ENCODE assay signal across 23 cellular contexts in genomic region chr2:189234991-189235390, GRCh38. TPM values are rescaled to one million over a fixed set of nuclear protein-coding genes. Genes with fewer than 3 reads are reported as not detected.
DNase-seq lines count a peak whose midpoint lies in the region; ATAC-seq, FAIRE-seq and TF ChIP-seq lines count a peak whose summit lies in the region.
"Had no signal": no experiment of that assay in that cellular context is flagged by ENCODE, and none has a peak within 500 bp of the region (broad histone marks: within the 10 kb centered on the region; RNA-seq: fewer than 3 reads in every experiment).

No MANE protein-coding gene starts in this region.

- H3K9me3 ChIP-seq in pancreas (no peaks in the 10 kb centered on the region), T-helper 17 cell (ENCODE audit: control insufficient read depth, low read length, poor library complexity, severe bottlenecking) (no peaks in the 10 kb centered on the region)

- DNase-seq in AG20443 (ENCODE audit: low spot score) (peak; percentile 18), HFFc6 (peak; percentile 13), pancreas (no peak), T-helper 17 cell (no peak), HK-2 (ENCODE audit: unreplicated experiment) (no peak)
- DNase-seq in activated T-cell treated with anti-CD3 and anti-CD28 coated beads, Interleukin-2, amount 50 U/mL, for 4 hours: no peak
- DNase-seq in activated CD8-positive, alpha-beta memory T cell treated with anti-CD3 and anti-CD28 coated beads, Interleukin-2, amount 50 U/mL, for 4 hours: no peak
- DNase-seq: ACHN, COR-L47, DMS 273 treated with DMSO at 0.1 percent for 48 hours, DND-41, GF-D8, KBM-7, MV-4-11, NCI-H1694 treated with DMSO at 0.1 percent for 48 hours, NCI-H2107, NCI-H2227 treated with DMSO at 0.1 percent for 48 hours, NCI-H510A treated with DMSO at 0.1 percent for 48 hours, NCI-H774, Right ventricle myocardium superior had no signal

- H3K27ac ChIP-seq in pancreas: no peak overlapping the region
- H3K27ac ChIP-seq: SK-N-MC had no signal

- TF ChIP-seq CTCF in HFFc6 (IDR thresholded peaks at IDR 0.05): no peak
- no peak for TF ChIP-seq CTCF in pancreas (IDR thresholded peaks at IDR 0.05)

- H3K36me3 ChIP-seq in pancreas: no peaks in the 10 kb centered on the region

- H3K4me3 ChIP-seq in pancreas: no peak overlapping the region
- H3K4me3 ChIP-seq: SK-N-MC had no signal

- H3K9me3 Mint-ChIP-seq in HFFc6: no peaks in the 10 kb centered on the region
- no peaks in the 10 kb centered on the region for H3K9me3 Mint-ChIP-seq in activated T-cell treated with anti-CD3 and anti-CD28 coated beads, Interleukin-2, amount 50 U/mL, for 4 hours

- H3K36me3 Mint-ChIP-seq in HFFc6 (ENCODE audit: low read depth) (no peaks in the 10 kb centered on the region), T-helper 17 cell (ENCODE audit: low read depth) (no peaks in the 10 kb centered on the region)
- peaks cover 2% of the 10 kb centered on the region for H3K36me3 Mint-ChIP-seq in activated T-cell treated with anti-CD3 and anti-CD28 coated beads, Interleukin-2, amount 50 U/mL, for 4 hours (ENCODE audit: insufficient read depth)

- no peak for ATAC-seq in pancreas
- no peak for ATAC-seq in T-helper 17 cell
- ATAC-seq in activated T-cell treated with anti-CD3 and anti-CD28 coated beads, Interleukin-2, amount 50 U/mL, for 4 hours: no peak
- ATAC-seq: HCT116 had no signal

- no peaks in the 10 kb centered on the region for H3K27me3 ChIP-seq in pancreas

- H3K4me1 Mint-ChIP-seq in HFFc6 (ENCODE audit: low read depth) (peaks cover 49% of the 10 kb centered on the region), T-helper 17 cell (peaks cover 2% of the 10 kb centered on the region)
- H3K4me1 Mint-ChIP-seq in activated T-cell treated with anti-CD3 and anti-CD28 coated beads, Interleukin-2, amount 50 U/mL, for 4 hours (ENCODE audit: low read depth): peaks cover 7% of the 10 kb centered on the region

- FAIRE-seq in endometrium (lab: Jason Lieb, UNC) (peak; percentile 77), pancreas (lab: Jason Lieb, UNC) (peak; percentile 72)

- no peak overlapping the region for H3K4me3 Mint-ChIP-seq in HFFc6
- H3K4me3 Mint-ChIP-seq in T-helper 17 cell: no peak overlapping the region
- H3K4me3 Mint-ChIP-seq in activated T-cell treated with anti-CD3 and anti-CD28 coated beads, Interleukin-2, amount 50 U/mL, for 4 hours: no peak overlapping the region

- no peaks in the 10 kb centered on the region for H3K4me1 ChIP-seq in pancreas

- H3K27me3 Mint-ChIP-seq in HFFc6 (ENCODE audit: insufficient read depth): peaks cover 2% of the 10 kb centered on the region; the same call in 1 of the 2 replicates
- H3K27me3 Mint-ChIP-seq in T-helper 17 cell: no peaks in the 10 kb centered on the region
- no peaks in the 10 kb centered on the region for H3K27me3 Mint-ChIP-seq in activated T-cell treated with anti-CD3 and anti-CD28 coated beads, Interleukin-2, amount 50 U/mL, for 4 hours (ENCODE audit: low read depth)

- intact Hi-C loops in pancreas (cut with DNase I): no loop called here

- no peak overlapping the region for H3K27ac Mint-ChIP-seq in HFFc6
- no peak overlapping the region for H3K27ac Mint-ChIP-seq in T-helper 17 cell

RNA-seq across cellular contexts. Expression of gene COL5A2, which starts 55.4 kb away (rescaled TPM):
- 100 to 1,000 TPM; 265 to 388 (median 303) TPM for total RNA-seq in HFFc6 (2021; fragmentation: NEBNext Ultra II Directional; extraction: Animal tissue kit (Norgen Biotek cat#: 25700))
- total RNA-seq in pancreas (10 to 100 TPM in 2 of 6 donors, 1 to 10 TPM in 4; 1.9 to 43.3 (median 6.1) TPM), T-helper 17 cell (under 1 TPM; 0.18 to 0.37 TPM)
- polyA plus RNA-seq in pancreas: 1 to 10 TPM; 2.2 to 3.4 TPM
- 1 to 10 TPM; 2.1 to 9.5 (median 4.4) TPM for total RNA-seq in activated T-cell treated with anti-CD3 and anti-CD28 coated beads, Interleukin-2, amount 50 U/mL, for 4 hours

Comparison
In these comparisons a context has a peak if more than half of its experiments do, and no peak if none do; other contexts are left out.
1. DNase-seq: peak in AG20443 (single experiment) and HFFc6 (single experiment); none in pancreas (0 of 6), T-helper 17 cell (0 of 3), activated T-cell treated with anti-CD3 and anti-CD28 coated beads, Interleukin-2, amount 50 U/mL, for 4 hours (single experiment), HK-2 (single experiment) and activated CD8-positive, alpha-beta memory T cell treated with anti-CD3 and anti-CD28 coated beads, Interleukin-2, amount 50 U/mL, for 4 hours (single experiment).
2. RNA of gene COL5A2, which starts 55.4 kb away (total RNA-seq): 265 to 388 TPM in HFFc6; 1.9 to 43.3 TPM in pancreas, 2.1 to 9.5 TPM in activated T-cell treated with anti-CD3 and anti-CD28 coated beads, Interleukin-2, amount 50 U/mL, for 4 hours and 0.18 to 0.37 TPM in T-helper 17 cell; every median in the first group is over 4 times any median in the second.